9 cellular contexts compared by ENCODE assay signal in genomic region chr4:114132830-114133229, GRCh38.
DNase-seq lines count a peak whose midpoint lies in the region; ATAC-seq, FAIRE-seq and TF ChIP-seq lines count a peak whose summit lies in the region.
"Had no signal": no experiment of that assay in that cellular context is flagged by ENCODE, and none has a peak within 500 bp of the region (broad histone marks: within the 10 kb centered on the region; RNA-seq: fewer than 3 reads in every experiment).

No MANE protein-coding gene starts in this region.

- CTCF ChIA-PET in HepG2 (lab: Yijun Ruan, JAX; ENCODE audit: low intra/inter-chr PET ratio, low total read pairs): no interaction called here

- H3K4me2 ChIP-seq in HepG2 (ENCODE audit: low read depth, low read length): no peak overlapping the region

- no peak for TF ChIP-seq POLR2A in HepG2 (IDR thresholded peaks at IDR 0.05; ENCODE audit: insufficient read depth in 1 of 2, low read depth in 2 of 2, low read length in 2 of 2)
- no peak for TF ChIP-seq POLR2A in right lobe of liver (IDR thresholded peaks at IDR 0.05)
- no peak for TF ChIP-seq POLR2A in prostate gland (IDR thresholded peaks at IDR 0.05)

- no peak overlapping the region for H2AFZ ChIP-seq in HepG2 (ENCODE audit: low read length)

- intact Hi-C loops in HepG2 (cut with micrococcal nuclease; ENCODE audit: unreplicated experiment) (loop anchor here (1.0 kb wide), 1 partner anchor 252 kb away; no protein-coding TSS in a partner anchor), right lobe of liver (cut with DNase I) (no loop called here), prostate gland (cut with DNase I) (no loop called here)

- no peaks in the 10 kb centered on the region for H3K36me3 Mint-ChIP-seq in T-helper 17 cell (ENCODE audit: low read depth)

- H3K79me2 ChIP-seq in HepG2 (ENCODE audit: insufficient read depth, low read length): no peaks in the 10 kb centered on the region

- H3K27ac ChIP-seq in HepG2 (ENCODE audit: extremely low read length, insufficient read depth, low read length): no peak overlapping the region
- H3K27ac ChIP-seq in right lobe of liver: no peak overlapping the region
- no peak overlapping the region for H3K27ac ChIP-seq in brain microvascular endothelial cell
- H3K27ac ChIP-seq in prostate gland: no peak overlapping the region

- no peak overlapping the region for H3K4me3 Mint-ChIP-seq in T-helper 17 cell
- H3K4me3 Mint-ChIP-seq: activated B cell treated with CpG ODN at 0.5 μM for 24 hours had no signal

- no TSS peak for BruUV-seq in HepG2 (replicated peaks; lab: Mats Ljungman, UMichigan)

- FAIRE-seq in HepG2 (lab: Jason Lieb, UNC): no peak
- FAIRE-seq in urothelium cell line (lab: Jason Lieb, UNC): no peak

- TF ChIP-seq EP300 in HepG2 (IDR thresholded peaks at IDR 0.05; ENCODE audit: low read depth in 2 of 2, low read length in 2 of 2) (no peak), HepG2 (CRISPR knock-in tag; IDR thresholded peaks at IDR 0.05; ENCODE audit: borderline replicate concordance) (no peak)

- in situ Hi-C loops in HepG2 (cut with HindIII; ENCODE audit: extremely low pct_ligation_motif_present, low pct_unique_long_range_greater_than_20kb): no loop called here
- in situ Hi-C loops in brain microvascular endothelial cell (cut with HindIII; ENCODE audit: low pct_ligation_motif_present, low sequenced_read_pairs): no loop called here

- no peaks in the 10 kb centered on the region for H3K4me1 Mint-ChIP-seq in T-helper 17 cell
- H3K4me1 Mint-ChIP-seq: activated B cell treated with CpG ODN at 0.5 μM for 24 hours had no signal

- POLR2A ChIA-PET in HepG2 (lab: Yijun Ruan, JAX): no interaction called here

- no peak for TF ChIP-seq RAD21 in HepG2 (CRISPR knock-in tag; IDR thresholded peaks at IDR 0.05)

- H3K9me3 ChIP-seq in HepG2 (ENCODE audit: low read length): no peaks in the 10 kb centered on the region
- no peaks in the 10 kb centered on the region for H3K9me3 ChIP-seq in right lobe of liver
- H3K9me3 ChIP-seq in prostate gland: no peaks in the 10 kb centered on the region
- no peaks in the 10 kb centered on the region for H3K9me3 ChIP-seq in T-helper 17 cell (ENCODE audit: control insufficient read depth, low read length, poor library complexity, severe bottlenecking)

- no peaks in the 10 kb centered on the region for H3K27me3 Mint-ChIP-seq in T-helper 17 cell

- TF ChIP-seq CTCF in HepG2 (CRISPR knock-in tag; IDR thresholded peaks at IDR 0.05) (no peak), right lobe of liver (IDR thresholded peaks at IDR 0.05) (peak in 2 of 4 donors; percentile 5 to 7), brain microvascular endothelial cell (IDR thresholded peaks at IDR 0.05; ENCODE audit: low read depth, low read length, missing control alignments) (peak; percentile 64), prostate gland (IDR thresholded peaks at IDR 0.05) (no peak)

- no peaks in the 10 kb centered on the region for H4K20me1 ChIP-seq in HepG2 (ENCODE audit: insufficient read depth, low read length)

- 24% methylated on average over 2 of the region's 2 CpGs for WGBS in HepG2 (ENCODE audit: low lambda C conversion rate)
- 14% methylated on average over 1 of the region's 2 CpGs for WGBS in right lobe of liver (ENCODE audit: insufficient coverage, low coverage, low lambda C conversion rate, missing lambda C conversion rate)
- WGBS in prostate gland: 94% methylated on average over 2 of the region's 2 CpGs

- H3K27me3 ChIP-seq in HepG2 (ENCODE audit: control insufficient read depth in 1 of 2, insufficient read depth in 2 of 2, low read length in 2 of 2) (no peaks in the 10 kb centered on the region; a peak in 1 of 5 replicates), right lobe of liver (no peaks in the 10 kb centered on the region), brain microvascular endothelial cell (replicated peaks) (no peaks in the 10 kb centered on the region), prostate gland (replicated peaks; ENCODE audit: insufficient read depth) (no peaks in the 10 kb centered on the region)

- DNase-seq in HepG2 (ENCODE audit: low spot score): no peak
- no peak for DNase-seq in right lobe of liver
- peak; percentile 10 for DNase-seq in brain microvascular endothelial cell
- peak; percentile 8 for DNase-seq in urothelium cell line (ENCODE audit: low spot score)
- no peak for DNase-seq in prostate gland (ENCODE audit: low spot score)
- no peak for DNase-seq in T-helper 17 cell
- DNase-seq in 8988T: no peak
- DNase-seq: activated B cell treated with CpG ODN at 0.5 μM for 24 hours had no signal

- ATAC-seq in HepG2 (peak; percentile 61; the same call in 2 of the 3 replicates), right lobe of liver (no peak), HG03175 (IDR thresholded peaks at IDR 0.05; ENCODE audit: unreplicated experiment) (peak; percentile 95), T-helper 17 cell (no peak)

- H3K9ac ChIP-seq in HepG2 (ENCODE audit: insufficient read depth, low read depth, low read length): no peak overlapping the region

- no peaks in the 10 kb centered on the region for H3K4me1 ChIP-seq in HepG2 (ENCODE audit: insufficient read depth, low read length)
- H3K4me1 ChIP-seq in right lobe of liver: no peaks in the 10 kb centered on the region
- H3K4me1 ChIP-seq in prostate gland (replicated peaks): no peaks in the 10 kb centered on the region

- no peak overlapping the region for H3K4me3 ChIP-seq in HepG2 (replicated peaks in 1 of 3; ENCODE audit: insufficient read depth in 1 of 3, low read depth in 2 of 3, low read length in 3 of 3)
- H3K4me3 ChIP-seq in right lobe of liver: no peak overlapping the region
- H3K4me3 ChIP-seq in brain microvascular endothelial cell (ENCODE audit: low read depth, low read length): no peak overlapping the region
- H3K4me3 ChIP-seq in prostate gland: no peak overlapping the region

- H3K27ac Mint-ChIP-seq in T-helper 17 cell: no peak overlapping the region
- H3K27ac Mint-ChIP-seq: activated B cell treated with CpG ODN at 0.5 μM for 24 hours had no signal

- no peaks in the 10 kb centered on the region for H3K36me3 ChIP-seq in HepG2 (replicated peaks in 1 of 2; ENCODE audit: control insufficient read depth in 1 of 2, insufficient read depth in 2 of 2, low read length in 2 of 2)
- H3K36me3 ChIP-seq in right lobe of liver: no peaks in the 10 kb centered on the region
- H3K36me3 ChIP-seq in brain microvascular endothelial cell (replicated peaks): no peaks in the 10 kb centered on the region
- H3K36me3 ChIP-seq in prostate gland: no peaks in the 10 kb centered on the region

TF ChIP-seq in HepG2, 621 proteins besides CTCF, POLR2A, EP300 and RAD21:
- TF ChIP-seq YY1 (IDR thresholded peaks at IDR 0.05; ENCODE audit: insufficient read depth, insufficient replicate concordance, low read depth, low read length): peak; percentile 68
- no peak for TF ChIP-seq U2AF1 (optimal IDR thresholded peaks at IDR 0.05; ENCODE audit: low read depth, low read length)
- no peak for TF ChIP-seq GRHL1 (CRISPR knock-in tag; conservative IDR thresholded peaks at IDR 0.05)
- no peak for TF ChIP-seq ZNF253 (CRISPR knock-in tag; IDR thresholded peaks at IDR 0.05; ENCODE audit: borderline replicate concordance)
- TF ChIP-seq HOXA3 (CRISPR knock-in tag; IDR thresholded peaks at IDR 0.05): no peak
- TF ChIP-seq ATAD3A (CRISPR knock-in tag; IDR thresholded peaks at IDR 0.05): no peak
TF ChIP-seq in HepG2: peak in this region for 1.

Comparison
In these comparisons a context has a peak if more than half of its experiments do, and no peak if none do; other contexts are left out.
1. ATAC-seq: peak in HepG2 (single experiment) and HG03175 (single experiment); none in right lobe of liver (0 of 4) and T-helper 17 cell (single experiment).
2. DNase-seq: peak in brain microvascular endothelial cell (single experiment) and urothelium cell line (single experiment); none in HepG2 (single experiment), right lobe of liver (0 of 3), prostate gland (single experiment), T-helper 17 cell (0 of 3) and 8988T (single experiment).